1 cellular context compared by ENCODE assay signal in genomic region chr5:85646641-85647040, GRCh38.
TF ChIP-seq lines count a peak whose summit lies in the region.

No MANE protein-coding gene starts in this region.

TF ChIP-seq in K562, 482 proteins besides CTCF, POLR2A, EP300 and RAD21 (continued from another document and continues in another):
- TF ChIP-seq CSDE1 (IDR thresholded peaks at IDR 0.05) (no peak), ARID1B (IDR thresholded peaks at IDR 0.05) (0 out of 2 replicates have a peak, but pooled peaks have one; percentile 18), ZNF445 (CRISPR knock-in tag; IDR thresholded peaks at IDR 0.05; ENCODE audit: low read depth) (no peak), PHF21A (IDR thresholded peaks at IDR 0.05; ENCODE audit: borderline replicate concordance, low read depth) (no peak), CXXC5 (CRISPR knock-in tag; IDR thresholded peaks at IDR 0.05) (no peak), TBP (optimal IDR thresholded peaks at IDR 0.05; ENCODE audit: low read depth, low read length) (no peak), YY1 (IDR thresholded peaks at IDR 0.05; ENCODE audit: borderline replicate concordance in 1 of 3, control insufficient read depth in 1 of 3, extremely low read depth in 1 of 3, insufficient read depth in 3 of 3, insufficient read length in 1 of 3, insufficient replicate concordance in 2 of 3, low read depth in 1 of 3, low read length in 2 of 3) (peak in 1 of 3 experiments; percentile 27), ZFPM2 (CRISPR knock-in tag; IDR thresholded peaks at IDR 0.05) (no peak), HMGN3 (IDR thresholded peaks at IDR 0.05; ENCODE audit: borderline replicate concordance, extremely low read depth, insufficient read length, low read depth, low read length) (no peak), SMAD4 (CRISPR knock-in tag; conservative IDR thresholded peaks at IDR 0.05) (no peak), ZFP36 (IDR thresholded peaks at IDR 0.05; ENCODE audit: low read depth, low read length, partially characterized antibody) (peak; percentile 54), NR3C1 (CRISPR knock-in tag; IDR thresholded peaks at IDR 0.05) (no peak), MXI1 (IDR thresholded peaks at IDR 0.05; ENCODE audit: low read depth, low read length) (no peak), LCOR (CRISPR knock-in tag; IDR thresholded peaks at IDR 0.05) (no peak), ZC3H8 (IDR thresholded peaks at IDR 0.05) (no peak), HBP1 (CRISPR knock-in tag; IDR thresholded peaks at IDR 0.05) (no peak), NCOR1 (IDR thresholded peaks at IDR 0.05) (no peak), MYNN (IDR thresholded peaks at IDR 0.05) (no peak), MYNN (CRISPR knock-in tag; IDR thresholded peaks at IDR 0.05) (no peak), JUND (IDR thresholded peaks at IDR 0.05; ENCODE audit: borderline replicate concordance, low read depth, low read length) (no peak), JUND (tag; IDR thresholded peaks at IDR 0.05; ENCODE audit: borderline replicate concordance, low read depth, low read length) (no peak; the same call in 2 of the 3 replicates), BCOR (IDR thresholded peaks at IDR 0.05) (0 out of 2 replicates have a peak, but pooled peaks have one; percentile 28), NCOA6 (IDR thresholded peaks at IDR 0.05) (no peak), ZNF23 (CRISPR knock-in tag; IDR thresholded peaks at IDR 0.05) (no peak), SNRNP70 (optimal IDR thresholded peaks at IDR 0.05; ENCODE audit: low read depth, low read length) (no peak), ZHX1 (conservative IDR thresholded peaks at IDR 0.05; ENCODE audit: low read length) (no peak), MNT (conservative IDR thresholded peaks at IDR 0.05) (no peak), ZNF778 (CRISPR knock-in tag; IDR thresholded peaks at IDR 0.05) (no peak), SREBF1 (IDR thresholded peaks at IDR 0.05; ENCODE audit: borderline replicate concordance, low read depth, low read length) (no peak), POLR2AphosphoS5 (IDR thresholded peaks at IDR 0.05; ENCODE audit: control insufficient read depth, insufficient read depth, low read depth, low read length) (no peak), EWSR1 (IDR thresholded peaks at IDR 0.05; ENCODE audit: borderline replicate concordance, low read depth, partially characterized antibody) (no peak), ZSCAN32 (CRISPR knock-in tag; IDR thresholded peaks at IDR 0.05) (no peak), SMARCC2 (IDR thresholded peaks at IDR 0.05; ENCODE audit: low read depth) (no peak), ARNT (IDR thresholded peaks at IDR 0.05) (no peak)
- TF ChIP-seq, protein P1, sequence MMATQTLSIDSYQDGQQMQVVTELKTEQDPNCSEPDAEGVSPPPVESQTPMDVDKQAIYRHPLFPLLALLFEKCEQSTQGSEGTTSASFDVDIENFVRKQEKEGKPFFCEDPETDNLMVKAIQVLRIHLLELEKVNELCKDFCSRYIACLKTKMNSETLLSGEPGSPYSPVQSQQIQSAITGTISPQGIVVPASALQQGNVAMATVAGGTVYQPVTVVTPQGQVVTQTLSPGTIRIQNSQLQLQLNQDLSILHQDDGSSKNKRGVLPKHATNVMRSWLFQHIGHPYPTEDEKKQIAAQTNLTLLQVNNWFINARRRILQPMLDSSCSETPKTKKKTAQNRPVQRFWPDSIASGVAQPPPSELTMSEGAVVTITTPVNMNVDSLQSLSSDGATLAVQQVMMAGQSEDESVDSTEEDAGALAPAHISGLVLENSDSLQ (IDR thresholded peaks at IDR 0.05) = peak; percentile 61
- TF ChIP-seq, protein P2, sequence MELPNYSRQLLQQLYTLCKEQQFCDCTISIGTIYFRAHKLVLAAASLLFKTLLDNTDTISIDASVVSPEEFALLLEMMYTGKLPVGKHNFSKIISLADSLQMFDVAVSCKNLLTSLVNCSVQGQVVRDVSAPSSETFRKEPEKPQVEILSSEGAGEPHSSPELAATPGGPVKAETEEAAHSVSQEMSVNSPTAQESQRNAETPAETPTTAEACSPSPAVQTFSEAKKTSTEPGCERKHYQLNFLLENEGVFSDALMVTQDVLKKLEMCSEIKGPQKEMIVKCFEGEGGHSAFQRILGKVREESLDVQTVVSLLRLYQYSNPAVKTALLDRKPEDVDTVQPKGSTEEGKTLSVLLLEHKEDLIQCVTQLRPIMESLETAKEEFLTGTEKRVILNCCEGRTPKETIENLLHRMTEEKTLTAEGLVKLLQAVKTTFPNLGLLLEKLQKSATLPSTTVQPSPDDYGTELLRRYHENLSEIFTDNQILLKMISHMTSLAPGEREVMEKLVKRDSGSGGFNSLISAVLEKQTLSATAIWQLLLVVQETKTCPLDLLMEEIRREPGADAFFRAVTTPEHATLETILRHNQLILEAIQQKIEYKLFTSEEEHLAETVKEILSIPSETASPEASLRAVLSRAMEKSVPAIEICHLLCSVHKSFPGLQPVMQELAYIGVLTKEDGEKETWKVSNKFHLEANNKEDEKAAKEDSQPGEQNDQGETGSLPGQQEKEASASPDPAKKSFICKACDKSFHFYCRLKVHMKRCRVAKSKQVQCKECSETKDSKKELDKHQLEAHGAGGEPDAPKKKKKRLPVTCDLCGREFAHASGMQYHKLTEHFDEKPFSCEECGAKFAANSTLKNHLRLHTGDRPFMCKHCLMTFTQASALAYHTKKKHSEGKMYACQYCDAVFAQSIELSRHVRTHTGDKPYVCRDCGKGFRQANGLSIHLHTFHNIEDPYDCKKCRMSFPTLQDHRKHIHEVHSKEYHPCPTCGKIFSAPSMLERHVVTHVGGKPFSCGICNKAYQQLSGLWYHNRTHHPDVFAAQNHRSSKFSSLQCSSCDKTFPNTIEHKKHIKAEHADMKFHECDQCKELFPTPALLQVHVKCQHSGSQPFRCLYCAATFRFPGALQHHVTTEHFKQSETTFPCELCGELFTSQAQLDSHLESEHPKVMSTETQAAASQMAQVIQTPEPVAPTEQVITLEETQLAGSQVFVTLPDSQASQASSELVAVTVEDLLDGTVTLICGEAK (IDR thresholded peaks at IDR 0.05) = no peak
- TF ChIP-seq, protein P2 (CRISPR knock-in tag; IDR thresholded peaks at IDR 0.05) = no peak
- TF ChIP-seq, protein P3, sequence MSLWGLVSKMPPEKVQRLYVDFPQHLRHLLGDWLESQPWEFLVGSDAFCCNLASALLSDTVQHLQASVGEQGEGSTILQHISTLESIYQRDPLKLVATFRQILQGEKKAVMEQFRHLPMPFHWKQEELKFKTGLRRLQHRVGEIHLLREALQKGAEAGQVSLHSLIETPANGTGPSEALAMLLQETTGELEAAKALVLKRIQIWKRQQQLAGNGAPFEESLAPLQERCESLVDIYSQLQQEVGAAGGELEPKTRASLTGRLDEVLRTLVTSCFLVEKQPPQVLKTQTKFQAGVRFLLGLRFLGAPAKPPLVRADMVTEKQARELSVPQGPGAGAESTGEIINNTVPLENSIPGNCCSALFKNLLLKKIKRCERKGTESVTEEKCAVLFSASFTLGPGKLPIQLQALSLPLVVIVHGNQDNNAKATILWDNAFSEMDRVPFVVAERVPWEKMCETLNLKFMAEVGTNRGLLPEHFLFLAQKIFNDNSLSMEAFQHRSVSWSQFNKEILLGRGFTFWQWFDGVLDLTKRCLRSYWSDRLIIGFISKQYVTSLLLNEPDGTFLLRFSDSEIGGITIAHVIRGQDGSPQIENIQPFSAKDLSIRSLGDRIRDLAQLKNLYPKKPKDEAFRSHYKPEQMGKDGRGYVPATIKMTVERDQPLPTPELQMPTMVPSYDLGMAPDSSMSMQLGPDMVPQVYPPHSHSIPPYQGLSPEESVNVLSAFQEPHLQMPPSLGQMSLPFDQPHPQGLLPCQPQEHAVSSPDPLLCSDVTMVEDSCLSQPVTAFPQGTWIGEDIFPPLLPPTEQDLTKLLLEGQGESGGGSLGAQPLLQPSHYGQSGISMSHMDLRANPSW (CRISPR knock-in tag; IDR thresholded peaks at IDR 0.05) = no peak
- TF ChIP-seq, protein P4, sequence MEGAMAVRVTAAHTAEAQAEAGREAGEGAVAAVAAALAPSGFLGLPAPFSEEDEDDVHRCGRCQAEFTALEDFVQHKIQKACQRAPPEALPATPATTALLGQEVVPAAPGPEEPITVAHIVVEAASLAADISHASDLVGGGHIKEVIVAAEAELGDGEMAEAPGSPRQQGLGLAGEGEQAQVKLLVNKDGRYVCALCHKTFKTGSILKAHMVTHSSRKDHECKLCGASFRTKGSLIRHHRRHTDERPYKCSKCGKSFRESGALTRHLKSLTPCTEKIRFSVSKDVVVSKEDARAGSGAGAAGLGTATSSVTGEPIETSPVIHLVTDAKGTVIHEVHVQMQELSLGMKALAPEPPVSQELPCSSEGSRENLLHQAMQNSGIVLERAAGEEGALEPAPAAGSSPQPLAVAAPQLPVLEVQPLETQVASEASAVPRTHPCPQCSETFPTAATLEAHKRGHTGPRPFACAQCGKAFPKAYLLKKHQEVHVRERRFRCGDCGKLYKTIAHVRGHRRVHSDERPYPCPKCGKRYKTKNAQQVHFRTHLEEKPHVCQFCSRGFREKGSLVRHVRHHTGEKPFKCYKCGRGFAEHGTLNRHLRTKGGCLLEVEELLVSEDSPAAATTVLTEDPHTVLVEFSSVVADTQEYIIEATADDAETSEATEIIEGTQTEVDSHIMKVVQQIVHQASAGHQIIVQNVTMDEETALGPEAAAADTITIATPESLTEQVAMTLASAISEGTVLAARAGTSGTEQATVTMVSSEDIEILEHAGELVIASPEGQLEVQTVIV (CRISPR knock-in tag; IDR thresholded peaks at IDR 0.05; ENCODE audit: borderline replicate concordance) = no peak
- TF ChIP-seq, protein P5, sequence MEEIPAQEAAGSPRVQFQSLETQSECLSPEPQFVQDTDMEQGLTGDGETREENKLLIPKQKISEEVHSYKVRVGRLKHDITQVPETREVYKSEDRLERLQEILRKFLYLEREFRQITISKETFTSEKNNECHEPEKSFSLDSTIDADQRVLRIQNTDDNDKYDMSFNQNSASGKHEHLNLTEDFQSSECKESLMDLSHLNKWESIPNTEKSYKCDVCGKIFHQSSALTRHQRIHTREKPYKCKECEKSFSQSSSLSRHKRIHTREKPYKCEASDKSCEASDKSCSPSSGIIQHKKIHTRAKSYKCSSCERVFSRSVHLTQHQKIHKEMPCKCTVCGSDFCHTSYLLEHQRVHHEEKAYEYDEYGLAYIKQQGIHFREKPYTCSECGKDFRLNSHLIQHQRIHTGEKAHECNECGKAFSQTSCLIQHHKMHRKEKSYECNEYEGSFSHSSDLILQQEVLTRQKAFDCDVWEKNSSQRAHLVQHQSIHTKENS (CRISPR knock-in tag; IDR thresholded peaks at IDR 0.05) = no peak
